ENCODE assay signal across 11 cellular contexts in the genomic region with DNA sequence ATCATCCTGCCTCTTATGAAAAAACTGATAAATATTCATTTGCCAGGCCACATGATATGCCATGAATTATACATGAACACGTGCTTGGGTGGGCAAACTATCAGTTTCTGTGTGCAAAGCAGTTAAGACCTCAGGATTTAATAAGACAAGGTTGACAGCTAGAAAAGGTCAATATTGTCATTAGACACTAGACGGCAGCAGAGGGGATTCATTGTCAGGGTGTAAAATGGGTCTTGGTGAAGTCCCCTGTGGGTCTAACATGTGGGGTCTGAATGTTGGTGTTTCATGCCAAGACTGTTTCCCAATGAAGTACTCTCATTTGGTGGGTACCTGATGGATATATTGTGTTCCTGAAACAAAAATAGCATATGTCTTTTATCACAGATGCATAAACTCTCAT.
DNase-seq lines count a peak whose midpoint lies in the region; ATAC-seq and TF ChIP-seq lines count a peak whose summit lies in the region.
"Had no signal": no experiment of that assay in that cellular context is flagged by ENCODE, and none has a peak within 500 bp of the region (broad histone marks: within the 10 kb centered on the region; RNA-seq: fewer than 3 reads in every experiment).

No MANE protein-coding gene starts in this region.

- H3K27ac Mint-ChIP-seq in nephron progenitor cell, result no peak overlapping the region
- H3K27ac Mint-ChIP-seq: activated CD8-positive, alpha-beta memory T cell treated with anti-CD3 and anti-CD28 coated beads, Interleukin-2, amount 10 ng/mL, durations not matched to agents 7 days and 5 days had no signal

- no peak overlapping the region for H3K27ac ChIP-seq in SU-DHL-6 (ENCODE audit: low read depth, low read length)
- H3K27ac ChIP-seq: thyroid gland had no signal

- no peaks in the 10 kb centered on the region for H4K20me1 ChIP-seq in SU-DHL-6 (ENCODE audit: low read depth, low read length)

- H3K79me2 ChIP-seq in SU-DHL-6 (ENCODE audit: insufficient read depth, low read length), result no peaks in the 10 kb centered on the region

- H3K4me3 ChIP-seq in SU-DHL-6 (ENCODE audit: insufficient read depth, low read length, poor library complexity, severe bottlenecking), result no peak overlapping the region
- H3K4me3 ChIP-seq: thyroid gland had no signal

- H3K27me3 ChIP-seq in SU-DHL-6 (ENCODE audit: low read length), result no peaks in the 10 kb centered on the region
- H3K27me3 ChIP-seq: thyroid gland had no signal

- in situ Hi-C loops in G401 (cut with HindIII; ENCODE audit: low sequenced_read_pairs), result no loop called here

- H3K4me3 Mint-ChIP-seq in nephron progenitor cell, result no peak overlapping the region
- H3K4me3 Mint-ChIP-seq: activated CD8-positive, alpha-beta memory T cell treated with anti-CD3 and anti-CD28 coated beads, Interleukin-2, amount 10 ng/mL, durations not matched to agents 7 days and 5 days had no signal

- no peak overlapping the region for H2AFZ ChIP-seq in SU-DHL-6 (ENCODE audit: low read depth, low read length, severe bottlenecking)

- no peak overlapping the region for H3K4me2 ChIP-seq in SU-DHL-6 (ENCODE audit: low read depth, low read length, poor library complexity, severe bottlenecking)

- H3K36me3 Mint-ChIP-seq in nephron progenitor cell (ENCODE audit: low read depth), result no peaks in the 10 kb centered on the region
- H3K36me3 Mint-ChIP-seq: activated CD8-positive, alpha-beta memory T cell treated with anti-CD3 and anti-CD28 coated beads, Interleukin-2, amount 10 ng/mL, durations not matched to agents 7 days and 5 days had no signal

- TF ChIP-seq CTCF in GM12872 (IDR thresholded peaks at IDR 0.05; ENCODE audit: insufficient read depth, low read depth, low read length) (peak; percentile 59), SU-DHL-6 (IDR thresholded peaks at IDR 0.05; ENCODE audit: insufficient read depth, low read length, poor library complexity, severe bottlenecking) (peak; percentile 22), nephron progenitor cell (IDR thresholded peaks at IDR 0.05) (peak; percentile 22)

- H3K27me3 Mint-ChIP-seq in nephron progenitor cell (ENCODE audit: low read depth, poor library complexity), result peaks cover 18% of the 10 kb centered on the region

- H3K36me3 ChIP-seq in SU-DHL-6 (ENCODE audit: low read length), result no peaks in the 10 kb centered on the region
- H3K36me3 ChIP-seq: thyroid gland had no signal

- no peaks in the 10 kb centered on the region for H3K9me3 Mint-ChIP-seq in nephron progenitor cell

- no peaks in the 10 kb centered on the region for H3K9me2 ChIP-seq in SU-DHL-6 (replicated peaks; ENCODE audit: insufficient read depth, low read length)

- H3F3A ChIP-seq in SU-DHL-6 (ENCODE audit: insufficient read depth), result no peaks in the 10 kb centered on the region

- no peaks in the 10 kb centered on the region for H3K9me3 ChIP-seq in SU-DHL-6 (ENCODE audit: insufficient read depth, low read length)
- H3K9me3 ChIP-seq: thyroid gland had no signal

- DNase-seq in NAMALWA (ENCODE audit: low spot score), result peak; percentile 50
- no peak for DNase-seq in nephron progenitor cell
- DNase-seq in activated CD8-positive, alpha-beta memory T cell treated with anti-CD3 and anti-CD28 coated beads, Interleukin-2, amount 50 U/mL, for 48 hours, result no peak
- no peak for DNase-seq in G401 (ENCODE audit: low spot score)
- DNase-seq: activated CD8-positive, alpha-beta memory T cell treated with anti-CD3 and anti-CD28 coated beads, Interleukin-2, amount 10 ng/mL, durations not matched to agents 7 days and 5 days; stimulated activated CD4-positive, alpha-beta T cell treated with anti-CD3 and anti-CD28 coated beads, Interleukin-2, amount 100 ng/mL, for 48 hours; thyroid gland had no signal

- no peak overlapping the region for H3K9ac ChIP-seq in SU-DHL-6 (ENCODE audit: low read length)

- H3K4me1 Mint-ChIP-seq in nephron progenitor cell, result no peaks in the 10 kb centered on the region
- H3K4me1 Mint-ChIP-seq: activated CD8-positive, alpha-beta memory T cell treated with anti-CD3 and anti-CD28 coated beads, Interleukin-2, amount 10 ng/mL, durations not matched to agents 7 days and 5 days had no signal

- ATAC-seq in HG02938 (IDR thresholded peaks at IDR 0.05; ENCODE audit: unreplicated experiment) (no peak), GM19395 (IDR thresholded peaks at IDR 0.05; ENCODE audit: unreplicated experiment) (no peak)
- ATAC-seq: activated CD8-positive, alpha-beta memory T cell treated with anti-CD3 and anti-CD28 coated beads, Interleukin-2, amount 10 ng/mL, durations not matched to agents 7 days and 5 days had no signal
